Comparison of ENCODE assay signal across 1 cellular context in genomic region chr14:79334272-79334671, GRCh38.
TF ChIP-seq lines count a peak whose summit lies in the region.

No MANE protein-coding gene starts in this region.

TF ChIP-seq in GM23338, 12 proteins besides CTCF, POLR2A, EP300 and RAD21:
- TF ChIP-seq ZNF462 (CRISPR knock-in tag; IDR thresholded peaks at IDR 0.05) (peak; percentile 60; the same call in 1 of the 2 replicates), ZNF331 (CRISPR knock-in tag; IDR thresholded peaks at IDR 0.05; ENCODE audit: low read depth) (no peak)
